ENCODE assay signal across 9 cellular contexts in the genomic region with DNA sequence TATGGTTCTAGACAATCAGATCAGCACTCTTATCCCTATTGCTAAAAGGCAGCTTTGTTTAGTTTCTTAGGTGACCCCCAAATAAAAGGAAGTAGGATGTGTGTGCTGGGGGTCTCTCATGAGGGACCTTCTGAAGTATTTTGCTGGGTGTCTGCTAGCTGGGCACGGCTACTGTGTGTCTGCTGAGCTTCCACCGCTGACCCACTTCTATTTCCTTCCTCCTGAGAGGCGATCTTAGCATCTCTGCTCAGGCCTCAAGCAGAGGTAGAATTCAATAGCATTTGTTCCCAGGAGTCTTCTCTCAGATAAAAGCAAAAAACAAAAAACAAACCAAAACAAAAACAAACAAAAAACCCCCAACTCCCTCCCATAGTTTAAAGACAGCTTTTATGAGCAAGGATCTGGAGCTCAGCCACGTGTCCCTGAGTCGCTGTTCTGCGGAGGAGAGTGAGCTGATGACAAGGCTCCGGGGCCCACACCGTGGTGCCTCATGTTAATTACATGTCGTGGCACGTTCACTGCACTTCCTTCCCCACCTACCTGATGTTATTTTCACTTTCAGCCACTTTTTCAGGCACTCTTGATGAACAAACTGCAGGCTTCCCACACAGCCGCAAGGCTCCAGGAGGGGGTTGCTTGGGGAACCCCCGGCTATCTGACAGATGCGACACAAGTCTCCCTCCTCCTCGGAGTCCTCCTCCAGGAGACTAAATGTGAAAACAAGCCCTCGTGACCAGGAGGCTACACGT.
DNase-seq lines count a peak whose midpoint lies in the region; ATAC-seq and TF ChIP-seq lines count a peak whose summit lies in the region.
"Had no signal": no experiment of that assay in that cellular context is flagged by ENCODE, and none has a peak within 500 bp of the region (broad histone marks: within the 10 kb centered on the region; RNA-seq: fewer than 3 reads in every experiment).

No MANE protein-coding gene starts in this region.

- peaks cover 3% of the 10 kb centered on the region for H3K4me1 ChIP-seq in psoas muscle
- H3K4me1 ChIP-seq: breast epithelium had no signal

- WGBS in psoas muscle, 3 donors, result 50 to 58% (median 53%) methylated on average over 16 of the region's 16 CpGs

- DNase-seq in A172 (ENCODE audit: low spot score) (peak; percentile 18), fibroblast of villous mesenchyme (ENCODE audit: low read depth) (peak; percentile 42), psoas muscle (no peak), ecto neural progenitor cell (ENCODE audit: low spot score) (no peak)
- peak; percentile 69 to 76 for DNase-seq in activated CD4-positive, alpha-beta T cell treated with anti-CD3 and anti-CD28 coated beads, Interleukin-2, amount 50 U/mL, for 4 hours
- DNase-seq in stimulated activated CD8-positive, alpha-beta memory T cell treated with anti-CD3 and anti-CD28 coated beads, Interleukin-4, amount 100 ng/mL, for 4 hours (ENCODE audit: low read depth in 2 of 2, low spot score in 1 of 2), result peak; percentile 48 to 75

- no peak overlapping the region for H3K27ac ChIP-seq in psoas muscle
- H3K27ac ChIP-seq: breast epithelium had no signal

- no peaks in the 10 kb centered on the region for H3K9me3 ChIP-seq in psoas muscle
- H3K9me3 ChIP-seq: breast epithelium had no signal

- H3K36me3 ChIP-seq in psoas muscle (ENCODE audit: insufficient read depth in 1 of 2, low read depth in 1 of 2), result no peaks in the 10 kb centered on the region
- H3K36me3 ChIP-seq: breast epithelium had no signal

- TF ChIP-seq CTCF in fibroblast of villous mesenchyme (IDR thresholded peaks at IDR 0.05; ENCODE audit: insufficient read depth, low read depth, low read length) (no peak), psoas muscle (IDR thresholded peaks at IDR 0.05) (no peak)

- peak; percentile 91 for ATAC-seq in GM19468 (IDR thresholded peaks at IDR 0.05; ENCODE audit: extremely low read depth, unreplicated experiment)
- peak; percentile 85 for ATAC-seq in HG03521 (IDR thresholded peaks at IDR 0.05; ENCODE audit: unreplicated experiment)
- no peak for ATAC-seq in psoas muscle

- intact Hi-C loops in psoas muscle (cut with DNase I), result no loop called here

- no peak overlapping the region for H3K4me3 ChIP-seq in fibroblast of villous mesenchyme (ENCODE audit: low read depth, low read length)
- H3K4me3 ChIP-seq in psoas muscle, result no peak overlapping the region

- H3K27me3 ChIP-seq in psoas muscle (ENCODE audit: insufficient read depth in 3 of 3, low read length in 2 of 3), result peaks cover 0 to 11% (median 3%) of the 10 kb centered on the region in 3 donors
- H3K27me3 ChIP-seq: breast epithelium had no signal

Comparison
In these comparisons a context has a peak if more than half of its experiments do, and no peak if none do; other contexts are left out.
1. DNase-seq: peak in A172 (single experiment), activated CD4-positive, alpha-beta T cell treated with anti-CD3 and anti-CD28 coated beads, Interleukin-2, amount 50 U/mL, for 4 hours (2 of 2), fibroblast of villous mesenchyme (single experiment) and stimulated activated CD8-positive, alpha-beta memory T cell treated with anti-CD3 and anti-CD28 coated beads, Interleukin-4, amount 100 ng/mL, for 4 hours (2 of 2); none in psoas muscle (0 of 2) and ecto neural progenitor cell (single experiment).
2. ATAC-seq: peak in GM19468 (single experiment) and HG03521 (single experiment); none in psoas muscle (0 of 4).